In the genomic region with DNA sequence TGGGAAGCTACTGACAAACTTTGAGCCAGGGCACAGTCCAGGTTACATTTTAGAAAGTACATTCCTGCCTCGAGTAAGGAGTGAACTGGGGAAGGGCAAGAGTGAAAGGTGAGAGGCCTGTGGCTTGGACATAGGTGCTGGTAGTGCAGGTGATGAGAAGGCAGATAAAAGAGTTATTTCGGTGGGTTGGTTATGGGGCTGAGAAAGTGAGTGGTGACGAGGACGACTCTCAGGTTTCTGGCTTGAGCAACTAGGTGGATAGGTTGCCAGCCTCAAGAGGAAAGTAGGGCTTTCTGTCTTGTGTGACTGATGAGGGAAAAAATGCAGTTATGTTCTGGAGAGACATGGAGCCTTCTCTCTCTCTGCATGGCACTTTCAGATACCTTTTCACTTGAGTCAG, we compare ENCODE assay signal across 28 cellular contexts. TPM values are rescaled to one million over a fixed set of nuclear protein-coding genes. Genes with fewer than 3 reads are reported as not detected.
A peak's percentile ranks its signal among the peaks of the same experiment; 100 is the strongest.
DNase-seq lines count a peak whose midpoint lies in the region; ATAC-seq, FAIRE-seq and TF ChIP-seq lines count a peak whose summit lies in the region.
"Had no signal": no experiment of that assay in that cellular context is flagged by ENCODE, and none has a peak within 500 bp of the region (broad histone marks: within the 10 kb centered on the region; RNA-seq: fewer than 3 reads in every experiment).

No MANE protein-coding gene starts in this region.

- peaks cover 12% of the 10 kb centered on the region for H3K27me3 Mint-ChIP-seq in CD4-positive, CD25-positive, alpha-beta regulatory T cell
- peaks cover 11% of the 10 kb centered on the region for H3K27me3 Mint-ChIP-seq in WTC11 (ENCODE audit: low read depth)

- H3K4me3 ChIP-seq in CD4-positive, CD25-positive, alpha-beta regulatory T cell (ENCODE audit: low read depth, low read length), result no peak overlapping the region
- H3K4me3 ChIP-seq in HEK293 (ENCODE audit: low read depth, low read length) (no peak overlapping the region), HepG2 (replicated peaks in 1 of 3; ENCODE audit: insufficient read depth in 1 of 3, low read depth in 2 of 3, low read length in 3 of 3) (no peak overlapping the region), psoas muscle (no peak overlapping the region)
- H3K4me3 ChIP-seq: A549; BLaER1 treated with 17β-estradiol and CSF1 and Interleukin-3, amounts not matched to agents 10 nM and 100 nM; Peyer's patch had no signal

- H3K79me2 ChIP-seq in HepG2 (ENCODE audit: insufficient read depth, low read length), result peaks cover 33% of the 10 kb centered on the region

- H3K27ac Mint-ChIP-seq in CD4-positive, CD25-positive, alpha-beta regulatory T cell, result peak overlapping the region in 2 of 3 donors; percentile 36 to 68
- H3K27ac Mint-ChIP-seq in WTC11, result no peak overlapping the region
- H3K27ac Mint-ChIP-seq: CD8-positive, alpha-beta T cell had no signal

- in situ Hi-C loops in HepG2 (cut with HindIII; ENCODE audit: extremely low pct_ligation_motif_present, low pct_unique_long_range_greater_than_20kb), result no loop called here

- no peak for FAIRE-seq in HepG2 (lab: Jason Lieb, UNC)
- FAIRE-seq: A549, G401.6, GM12891 had no signal

- no peak overlapping the region for H3K27ac ChIP-seq in CD4-positive, CD25-positive, alpha-beta regulatory T cell (ENCODE audit: insufficient read depth, low read length, poor library complexity, severe bottlenecking)
- no peak overlapping the region for H3K27ac ChIP-seq in HEK293 (ENCODE audit: extremely low read depth, low read depth, low read length)
- peak overlapping the region; percentile 25 for H3K27ac ChIP-seq in HepG2 (ENCODE audit: extremely low read length, insufficient read depth, low read length)
- H3K27ac ChIP-seq in psoas muscle, result peak overlapping the region; percentile 71
- H3K27ac ChIP-seq: A549; BLaER1 treated with 17β-estradiol and CSF1 and Interleukin-3, amounts not matched to agents 10 nM and 100 nM; KMS-11; Peyer's patch had no signal

- H4K20me1 ChIP-seq in HepG2 (ENCODE audit: insufficient read depth, low read length), result no peaks in the 10 kb centered on the region

- TF ChIP-seq EP300 in HepG2 (IDR thresholded peaks at IDR 0.05; ENCODE audit: low read depth in 2 of 2, low read length in 2 of 2) (no peak), HepG2 (CRISPR knock-in tag; IDR thresholded peaks at IDR 0.05; ENCODE audit: borderline replicate concordance) (no peak)

- TF ChIP-seq RAD21 in HepG2 (CRISPR knock-in tag; IDR thresholded peaks at IDR 0.05), result no peak

- CTCF ChIA-PET in HEK293 (lab: Yijun Ruan, JAX) (no interaction called here), HepG2 (lab: Yijun Ruan, JAX; ENCODE audit: low intra/inter-chr PET ratio, low total read pairs) (no interaction called here), WTC11 (lab: Charles Lee) (interaction anchor here (0.6 kb wide), 1 partner anchor 140 kb away, joined by 3 read pairs; no protein-coding TSS in a partner anchor)

- H3K4me3 Mint-ChIP-seq in CD4-positive, CD25-positive, alpha-beta regulatory T cell, result peak overlapping the region in 3 of 4 donors; percentile 12 to 83 (median 48)
- no peak overlapping the region for H3K4me3 Mint-ChIP-seq in WTC11
- H3K4me3 Mint-ChIP-seq: CD8-positive, alpha-beta T cell had no signal

- intact Hi-C loops in HepG2 (cut with micrococcal nuclease; ENCODE audit: unreplicated experiment) (no loop called here), psoas muscle (cut with DNase I) (no loop called here), posterior cingulate gyrus (cut with DNase I) (loop anchor here (10.0 kb wide), 1 partner anchor 52 kb away; the partner anchor contains the start of gene MICALL1)

- POLR2A ChIA-PET in HEK293 (lab: Yijun Ruan, JAX), result no interaction called here
- POLR2A ChIA-PET in HepG2 (lab: Yijun Ruan, JAX), result no interaction called here
- POLR2A ChIA-PET in WTC11 (lab: Charles Lee), result no interaction called here

- H3K9ac ChIP-seq in HepG2 (ENCODE audit: insufficient read depth, low read depth, low read length), result no peak overlapping the region
- H3K9ac ChIP-seq: KMS-11 had no signal

- H3K4me1 Mint-ChIP-seq in CD4-positive, CD25-positive, alpha-beta regulatory T cell, result peaks cover 10 to 54% (median 39%) of the 10 kb centered on the region in 4 donors
- peaks cover 20% of the 10 kb centered on the region for H3K4me1 Mint-ChIP-seq in WTC11

- no peaks in the 10 kb centered on the region for H3K9me3 Mint-ChIP-seq in CD4-positive, CD25-positive, alpha-beta regulatory T cell
- no peaks in the 10 kb centered on the region for H3K9me3 Mint-ChIP-seq in WTC11
- H3K9me3 Mint-ChIP-seq: CD8-positive, alpha-beta T cell had no signal

- peaks cover under 1% of the 10 kb centered on the region for H3K27me3 ChIP-seq in CD4-positive, CD25-positive, alpha-beta regulatory T cell (ENCODE audit: control insufficient read depth, insufficient read depth, low read length)
- no peaks in the 10 kb centered on the region; a peak in 1 of 5 replicates for H3K27me3 ChIP-seq in HepG2 (ENCODE audit: control insufficient read depth in 1 of 2, insufficient read depth in 2 of 2, low read length in 2 of 2)
- no peaks in the 10 kb centered on the region for H3K27me3 ChIP-seq in psoas muscle (ENCODE audit: insufficient read depth in 3 of 3, low read length in 2 of 3)
- H3K27me3 ChIP-seq: Peyer's patch had no signal

- peaks cover 51% of the 10 kb centered on the region for H3K36me3 Mint-ChIP-seq in CD4-positive, CD25-positive, alpha-beta regulatory T cell
- peaks cover 48% of the 10 kb centered on the region for H3K36me3 Mint-ChIP-seq in WTC11

- WGBS in HepG2 (ENCODE audit: low lambda C conversion rate), result 76% methylated on average over 4 of the region's 4 CpGs
- 28 to 78% (median 41%) methylated on average over 4 of the region's 4 CpGs for WGBS in psoas muscle, 3 donors

- DNase-seq in CD4-positive, CD25-positive, alpha-beta regulatory T cell, result no peak
- no peak for DNase-seq in HepG2 (ENCODE audit: low spot score)
- no peak for DNase-seq in psoas muscle
- DNase-seq in posterior cingulate gyrus, result no peak
- DNase-seq in kidney glomerular epithelial cell (lab: John Stamatoyannopoulos, UW), result no peak
- no peak for DNase-seq in WTC11 (ENCODE audit: low spot score)
- DNase-seq: AML-193; Caco-2; CD8-positive, alpha-beta T cell; GOT3; HCEC 1CT; NCI-H1048; NCI-H1417; NCI-H1694 treated with DMSO at 0.1 percent for 48 hours; NCI-H2081; NCI-H2227 treated with DMSO at 0.1 percent for 48 hours; NCI-H510A; NCI-H69; OCI-M1; Peyer's patch; SHP77 treated with DMSO at 0.1 percent for 48 hours had no signal

- no peak for ATAC-seq in CD4-positive, CD25-positive, alpha-beta regulatory T cell (ENCODE audit: low read depth in 2 of 2)
- ATAC-seq in HepG2 (no peak), psoas muscle (peak; percentile 13 to 72 (median 26)), WTC11 (no peak)
- ATAC-seq: A549; CD8-positive, alpha-beta T cell had no signal

- peaks cover 50% of the 10 kb centered on the region for H3K36me3 ChIP-seq in CD4-positive, CD25-positive, alpha-beta regulatory T cell (ENCODE audit: control insufficient read depth, insufficient read depth, low read length)
- H3K36me3 ChIP-seq in HEK293 (ENCODE audit: control insufficient read depth in 2 of 2, insufficient read depth in 1 of 2, low read length in 2 of 2) (peaks cover 43 to 58% of the 10 kb centered on the region in 2 experiments; a peak in 2 of 3 replicates), HepG2 (replicated peaks in 1 of 2; ENCODE audit: control insufficient read depth in 1 of 2, insufficient read depth in 2 of 2, low read length in 2 of 2) (peaks cover 23 to 48% of the 10 kb centered on the region in 2 experiments), psoas muscle (ENCODE audit: insufficient read depth in 1 of 2, low read depth in 1 of 2) (peaks cover 8 to 58% of the 10 kb centered on the region in 2 donors)

- TF ChIP-seq CTCF in HEK293 (tag by site-specific recombination; IDR thresholded peaks at IDR 0.05), result no peak
- no peak for TF ChIP-seq CTCF in HepG2 (CRISPR knock-in tag; IDR thresholded peaks at IDR 0.05)
- no peak for TF ChIP-seq CTCF in psoas muscle (IDR thresholded peaks at IDR 0.05)
- no peak for TF ChIP-seq CTCF in WTC11 (IDR thresholded peaks at IDR 0.05)

- no peak overlapping the region for H2AFZ ChIP-seq in HepG2 (ENCODE audit: low read length)

- peak overlapping the region; percentile 29; the same call in 1 of the 2 replicates for H3K4me2 ChIP-seq in HepG2 (ENCODE audit: low read depth, low read length)
- H3K4me2 ChIP-seq: A549; BLaER1 treated with 17β-estradiol and CSF1 and Interleukin-3, amounts not matched to agents 10 nM and 100 nM; KMS-11 had no signal

- no peak for TF ChIP-seq POLR2A in HepG2 (IDR thresholded peaks at IDR 0.05; ENCODE audit: insufficient read depth in 1 of 2, low read depth in 2 of 2, low read length in 2 of 2)

- no peaks in the 10 kb centered on the region for H3K9me3 ChIP-seq in CD4-positive, CD25-positive, alpha-beta regulatory T cell (ENCODE audit: control insufficient read depth in 2 of 2, low read length in 2 of 2)
- no peaks in the 10 kb centered on the region for H3K9me3 ChIP-seq in HEK293 (ENCODE audit: control insufficient read depth, insufficient read depth, low read depth, low read length)
- no peaks in the 10 kb centered on the region for H3K9me3 ChIP-seq in HepG2 (ENCODE audit: low read length)
- no peaks in the 10 kb centered on the region for H3K9me3 ChIP-seq in psoas muscle
- H3K9me3 ChIP-seq: A549; BLaER1 treated with 17β-estradiol and CSF1 and Interleukin-3, amounts not matched to agents 10 nM and 100 nM; Caco-2; Peyer's patch had no signal

- H3K4me1 ChIP-seq in CD4-positive, CD25-positive, alpha-beta regulatory T cell (ENCODE audit: control insufficient read depth, insufficient read depth, low read length, poor library complexity, severe bottlenecking), result peaks cover 24% of the 10 kb centered on the region
- H3K4me1 ChIP-seq in HEK293 (ENCODE audit: control insufficient read depth, insufficient read depth, low read length) (0 out of 2 replicates have a peak, but pooled peaks cover 4% of the 10 kb centered on the region), HepG2 (ENCODE audit: insufficient read depth, low read length) (peaks cover 46% of the 10 kb centered on the region), psoas muscle (peaks cover 22% of the 10 kb centered on the region)

- BruUV-seq in HepG2 (replicated peaks; lab: Mats Ljungman, UMichigan), result no TSS peak

RNA-seq across cellular contexts. Expression of gene POLR2F, which starts 3.7 kb away (rescaled TPM):
- 34.5 TPM for total RNA-seq in CD4-positive, CD25-positive, alpha-beta regulatory T cell
- polyA plus RNA-seq in CD4-positive, CD25-positive, alpha-beta regulatory T cell, result 100 to 1,000 TPM; 152 to 170 (median 157) TPM
- total RNA-seq in HepG2 (2016; rRNA removed; fragmentation: Illumina TruSeq; extraction: Trizol) (135 and 147 TPM in 2 replicates), psoas muscle (10 to 100 TPM; 69.2 to 95.9 (median 88.4) TPM), WTC11 (2021) (128 to 138 TPM (median 132 TPM) in 3 replicates)
- 107 and 130 TPM in 2 replicates for total RNA-seq in HepG2 (2016; cell fraction: cytosol; rRNA removed; fragmentation: Illumina TruSeq; extraction: Trizol; ENCODE audit: low read depth)
- 141 and 150 TPM in 2 replicates for total RNA-seq in HepG2 (2016; cell fraction: insoluble cytoplasmic fraction; rRNA removed; fragmentation: Illumina TruSeq; extraction: Trizol)
- 184 and 188 TPM in 2 replicates for total RNA-seq in HepG2 (2016; cell fraction: membrane; rRNA removed; fragmentation: Illumina TruSeq; extraction: Trizol)
- total RNA-seq in HepG2 (2016; cell fraction: nucleus; rRNA removed; fragmentation: Illumina TruSeq; extraction: Trizol), result 49.0 and 50.7 TPM in 2 replicates
- polyA plus RNA-seq in HepG2 (2011; rRNA removed) (136 and 158 TPM in 2 replicates), psoas muscle (100 to 1,000 TPM; 215 to 280 (median 238) TPM)
- 155 and 221 TPM in 2 replicates for polyA plus RNA-seq in HepG2 (2011; cell fraction: cytosol; rRNA removed)
- polyA plus RNA-seq in HepG2 (2011; cell fraction: nucleus; rRNA removed), result 72.1 and 83.3 TPM in 2 replicates
- polyA plus RNA-seq in HepG2 (2012), result 135 and 152 TPM in 2 replicates
- polyA plus RNA-seq in HepG2 (2016; cell fraction: cytosol; fragmentation: Illumina TruSeq; extraction: Trizol; ENCODE audit: low read depth), result 196 and 219 TPM in 2 replicates
- polyA plus RNA-seq in HepG2 (2016; cell fraction: insoluble cytoplasmic fraction; fragmentation: Illumina TruSeq; extraction: Trizol; ENCODE audit: low read depth), result 220 TPM in 2 replicates
- 238 and 251 TPM in 2 replicates for polyA plus RNA-seq in HepG2 (2016; cell fraction: membrane; fragmentation: Illumina TruSeq; extraction: Trizol; ENCODE audit: low read depth)
- 117 and 120 TPM in 2 replicates for polyA plus RNA-seq in HepG2 (2016; cell fraction: nucleus; fragmentation: Illumina TruSeq; extraction: Trizol; ENCODE audit: insufficient read depth, low read depth)
- polyA minus RNA-seq in HepG2 (2011; rRNA and poly(A)+ RNA removed; ENCODE audit: low replicate concordance), result 30.1 and 40.6 TPM in 2 replicates
- 33.1 TPM in 2 replicates for polyA minus RNA-seq in HepG2 (2011; cell fraction: cytosol; rRNA and poly(A)+ RNA removed)
- 14.9 and 15.7 TPM in 2 replicates for polyA minus RNA-seq in HepG2 (2011; cell fraction: nucleus; rRNA and poly(A)+ RNA removed)

RNA-seq across cellular contexts. Expression of gene C22orf23, which starts 3.8 kb away (rescaled TPM):
- total RNA-seq in CD4-positive, CD25-positive, alpha-beta regulatory T cell, result not detected
- polyA plus RNA-seq in CD4-positive, CD25-positive, alpha-beta regulatory T cell, result not detected
- total RNA-seq in HepG2 (2016; rRNA removed; fragmentation: Illumina TruSeq; extraction: Trizol) (0.24 and 0.32 TPM in 2 replicates), psoas muscle (under 1 TPM; 0.17 to 0.43 (median 0.20) TPM), WTC11 (2021) (0.16 to 0.96 TPM (median 0.72 TPM) in 3 replicates)
- total RNA-seq in HepG2 (2016; cell fraction: cytosol; rRNA removed; fragmentation: Illumina TruSeq; extraction: Trizol; ENCODE audit: low read depth), result 0.40 and 0.44 TPM in 2 replicates
- total RNA-seq in HepG2 (2016; cell fraction: insoluble cytoplasmic fraction; rRNA removed; fragmentation: Illumina TruSeq; extraction: Trizol), result 0.22 and 0.28 TPM in 2 replicates
- 0.68 and 1.1 TPM in 2 replicates for total RNA-seq in HepG2 (2016; cell fraction: membrane; rRNA removed; fragmentation: Illumina TruSeq; extraction: Trizol)
- 0.50 TPM in 2 replicates for total RNA-seq in HepG2 (2016; cell fraction: nucleus; rRNA removed; fragmentation: Illumina TruSeq; extraction: Trizol)
- polyA plus RNA-seq in HepG2 (2011; rRNA removed) (0.21 and 0.24 TPM in 2 replicates), psoas muscle (1 to 10 TPM in 1 of 3 donors, under 1 TPM in 2; 0.36 to 1.2 (median 0.72) TPM)
- polyA plus RNA-seq in HepG2 (2011; cell fraction: cytosol; rRNA removed), result 0.13 and 0.25 TPM in 2 replicates
- polyA plus RNA-seq in HepG2 (2011; cell fraction: nucleus; rRNA removed), result 0.34 and 0.45 TPM in 2 replicates
- polyA plus RNA-seq in HepG2 (2012), result 0.21 and 0.31 TPM in 2 replicates
- polyA plus RNA-seq in HepG2 (2016; cell fraction: cytosol; fragmentation: Illumina TruSeq; extraction: Trizol; ENCODE audit: low read depth), result 0.36 and 0.62 TPM in 2 replicates
- 0.39 and 0.41 TPM in 2 replicates for polyA plus RNA-seq in HepG2 (2016; cell fraction: insoluble cytoplasmic fraction; fragmentation: Illumina TruSeq; extraction: Trizol; ENCODE audit: low read depth)
- polyA plus RNA-seq in HepG2 (2016; cell fraction: membrane; fragmentation: Illumina TruSeq; extraction: Trizol; ENCODE audit: low read depth), result 0.43 and 0.85 TPM in 2 replicates
- polyA plus RNA-seq in HepG2 (2016; cell fraction: nucleus; fragmentation: Illumina TruSeq; extraction: Trizol; ENCODE audit: insufficient read depth, low read depth), result 0.55 TPM in 1 of 2 replicates, not detected in the other
- polyA minus RNA-seq in HepG2 (2011; rRNA and poly(A)+ RNA removed; ENCODE audit: low replicate concordance), result 0.21 and 0.34 TPM in 2 replicates
- polyA minus RNA-seq in HepG2 (2011; cell fraction: cytosol; rRNA and poly(A)+ RNA removed), result not detected in 2 replicates
- polyA minus RNA-seq in HepG2 (2011; cell fraction: nucleus; rRNA and poly(A)+ RNA removed), result 0.77 TPM in 1 of 2 replicates, not detected in the other
- total RNA-seq: Caco-2 had no signal
- polyA plus RNA-seq: IgD-negative memory B cell had no signal

RNA-seq across cellular contexts. Expression of gene SOX10, which starts 27.1 kb away (rescaled TPM):
- not detected for total RNA-seq in CD4-positive, CD25-positive, alpha-beta regulatory T cell
- polyA plus RNA-seq in CD4-positive, CD25-positive, alpha-beta regulatory T cell, result not detected
- total RNA-seq in HepG2 (2016; rRNA removed; fragmentation: Illumina TruSeq; extraction: Trizol) (not detected in 2 replicates), psoas muscle (under 1 TPM in 2 of 4 donors, not detected in 2; 0.25 to 0.36 TPM), WTC11 (2021) (2.7 to 3.6 TPM (median 3.0 TPM) in 3 replicates)
- total RNA-seq in HepG2 (2016; cell fraction: cytosol; rRNA removed; fragmentation: Illumina TruSeq; extraction: Trizol; ENCODE audit: low read depth), result not detected in 2 replicates
- total RNA-seq in HepG2 (2016; cell fraction: insoluble cytoplasmic fraction; rRNA removed; fragmentation: Illumina TruSeq; extraction: Trizol), result not detected in 2 replicates
- not detected in 2 replicates for total RNA-seq in HepG2 (2016; cell fraction: membrane; rRNA removed; fragmentation: Illumina TruSeq; extraction: Trizol)
- total RNA-seq in HepG2 (2016; cell fraction: nucleus; rRNA removed; fragmentation: Illumina TruSeq; extraction: Trizol), result not detected in 2 replicates
- polyA plus RNA-seq in HepG2 (2011; rRNA removed) (not detected in 2 replicates), psoas muscle (under 1 TPM; 0.10 to 0.18 (median 0.18) TPM)
- polyA plus RNA-seq in HepG2 (2011; cell fraction: cytosol; rRNA removed), result not detected in 2 replicates
- not detected in 2 replicates for polyA plus RNA-seq in HepG2 (2011; cell fraction: nucleus; rRNA removed)
- polyA plus RNA-seq in HepG2 (2012), result 0.04 TPM in 1 of 2 replicates, not detected in the other
- not detected in 2 replicates for polyA plus RNA-seq in HepG2 (2016; cell fraction: cytosol; fragmentation: Illumina TruSeq; extraction: Trizol; ENCODE audit: low read depth)
- not detected in 2 replicates for polyA plus RNA-seq in HepG2 (2016; cell fraction: insoluble cytoplasmic fraction; fragmentation: Illumina TruSeq; extraction: Trizol; ENCODE audit: low read depth)
- not detected in 2 replicates for polyA plus RNA-seq in HepG2 (2016; cell fraction: membrane; fragmentation: Illumina TruSeq; extraction: Trizol; ENCODE audit: low read depth)
- polyA plus RNA-seq in HepG2 (2016; cell fraction: nucleus; fragmentation: Illumina TruSeq; extraction: Trizol; ENCODE audit: insufficient read depth, low read depth), result not detected in 2 replicates
- polyA minus RNA-seq in HepG2 (2011; rRNA and poly(A)+ RNA removed; ENCODE audit: low replicate concordance), result not detected in 2 replicates
- not detected in 2 replicates for polyA minus RNA-seq in HepG2 (2011; cell fraction: cytosol; rRNA and poly(A)+ RNA removed)
- polyA minus RNA-seq in HepG2 (2011; cell fraction: nucleus; rRNA and poly(A)+ RNA removed), result not detected in 2 replicates
- total RNA-seq: Caco-2; CD8-positive, alpha-beta T cell had no signal
- polyA plus RNA-seq: A549, IgD-negative memory B cell had no signal

RNA-seq across cellular contexts. Expression of gene MICALL1, which starts 51.1 kb away (rescaled TPM):
- total RNA-seq in CD4-positive, CD25-positive, alpha-beta regulatory T cell, result 25.2 TPM
- polyA plus RNA-seq in CD4-positive, CD25-positive, alpha-beta regulatory T cell, result 1 to 10 TPM; 1.1 to 2.4 (median 1.7) TPM
- total RNA-seq in HepG2 (2016; rRNA removed; fragmentation: Illumina TruSeq; extraction: Trizol) (10.2 and 10.6 TPM in 2 replicates), psoas muscle (10 to 100 TPM; 16.4 to 24.7 (median 18.9) TPM), WTC11 (2021) (34.1 to 47.2 TPM (median 38.6 TPM) in 3 replicates)
- total RNA-seq in HepG2 (2016; cell fraction: cytosol; rRNA removed; fragmentation: Illumina TruSeq; extraction: Trizol; ENCODE audit: low read depth), result 3.4 and 3.8 TPM in 2 replicates
- total RNA-seq in HepG2 (2016; cell fraction: insoluble cytoplasmic fraction; rRNA removed; fragmentation: Illumina TruSeq; extraction: Trizol), result 9.0 and 10.7 TPM in 2 replicates
- 13.1 and 14.5 TPM in 2 replicates for total RNA-seq in HepG2 (2016; cell fraction: membrane; rRNA removed; fragmentation: Illumina TruSeq; extraction: Trizol)
- total RNA-seq in HepG2 (2016; cell fraction: nucleus; rRNA removed; fragmentation: Illumina TruSeq; extraction: Trizol), result 7.8 and 8.7 TPM in 2 replicates
- polyA plus RNA-seq in HepG2 (2011; rRNA removed) (7.6 and 10.2 TPM in 2 replicates), psoas muscle (10 to 100 TPM; 10.3 to 16.9 (median 12.1) TPM)
- 6.7 and 7.5 TPM in 2 replicates for polyA plus RNA-seq in HepG2 (2011; cell fraction: cytosol; rRNA removed)
- 20.3 and 21.4 TPM in 2 replicates for polyA plus RNA-seq in HepG2 (2011; cell fraction: nucleus; rRNA removed)
- polyA plus RNA-seq in HepG2 (2012), result 6.6 and 10.9 TPM in 2 replicates
- 4.2 and 4.5 TPM in 2 replicates for polyA plus RNA-seq in HepG2 (2016; cell fraction: cytosol; fragmentation: Illumina TruSeq; extraction: Trizol; ENCODE audit: low read depth)
- 11.5 and 15.1 TPM in 2 replicates for polyA plus RNA-seq in HepG2 (2016; cell fraction: insoluble cytoplasmic fraction; fragmentation: Illumina TruSeq; extraction: Trizol; ENCODE audit: low read depth)
- polyA plus RNA-seq in HepG2 (2016; cell fraction: membrane; fragmentation: Illumina TruSeq; extraction: Trizol; ENCODE audit: low read depth), result 12.2 and 15.3 TPM in 2 replicates
- polyA plus RNA-seq in HepG2 (2016; cell fraction: nucleus; fragmentation: Illumina TruSeq; extraction: Trizol; ENCODE audit: insufficient read depth, low read depth), result 14.0 and 21.3 TPM in 2 replicates
- 20.1 and 35.6 TPM in 2 replicates for polyA minus RNA-seq in HepG2 (2011; rRNA and poly(A)+ RNA removed; ENCODE audit: low replicate concordance)
- polyA minus RNA-seq in HepG2 (2011; cell fraction: cytosol; rRNA and poly(A)+ RNA removed), result 11.8 and 17.0 TPM in 2 replicates
- polyA minus RNA-seq in HepG2 (2011; cell fraction: nucleus; rRNA and poly(A)+ RNA removed), result 8.9 and 10.7 TPM in 2 replicates

Comparison
In these comparisons a context has a peak if more than half of its experiments do, and no peak if none do; other contexts are left out.
1. ATAC-seq: peak in psoas muscle (4 of 4); none in CD4-positive, CD25-positive, alpha-beta regulatory T cell (0 of 2), HepG2 (single experiment) and WTC11 (single experiment).
2. H3K27ac ChIP-seq: peak in HepG2 (single experiment) and psoas muscle (single experiment); none in CD4-positive, CD25-positive, alpha-beta regulatory T cell (single experiment) and HEK293 (single experiment).